ENCODE assay signal across 28 cellular contexts in genomic region chr5:142530904-142531303, GRCh38.
"Had no signal": no experiment of that assay in that cellular context is flagged by ENCODE, and none has a peak within 500 bp of the region (broad histone marks: within the 10 kb centered on the region; RNA-seq: fewer than 3 reads in every experiment).

No MANE protein-coding gene starts in this region.

- H3K36me3 ChIP-seq: Peyer's patch, WERI-Rb-1 had no signal

- H3K27ac ChIP-seq: Peyer's patch, WERI-Rb-1 had no signal

- DNase-seq: activated CD4-positive, alpha-beta memory T cell treated with anti-CD3 and anti-CD28 coated beads, Interleukin-2, amount 10 ng/mL, durations not matched to agents 7 days and 5 days; activated CD4-positive, alpha-beta T cell treated with anti-CD3 and anti-CD28 coated beads for 1 hour; activated CD4-positive, alpha-beta T cell treated with anti-CD3 and anti-CD28 coated beads for 48 hours; activated CD4-positive, CD25-positive, alpha-beta regulatory T cell; activated gamma-delta T cell; activated naive CD4-positive, alpha-beta T cell treated with Interleukin-2 at 50 U/mL for 16 hours; activated naive CD8-positive, alpha-beta T cell treated with anti-CD3 and anti-CD28 coated beads, Interleukin-2, amount 50 U/mL, for 24 hours; activated T-cell treated with anti-CD3 and anti-CD28 coated beads, Interleukin-2, amount 50 U/mL, for 24 hours; anterior cingulate cortex; NCI-H1092 treated with DMSO at 0.1 percent for 48 hours; NCI-H1417; NCI-H146; NCI-H187; NCI-H2029 treated with DMSO at 0.1 percent for 48 hours; NCI-H2107; NCI-H2171; NCI-H510A; NCI-H526; NCI-H774; Peyer's patch; Right ventricle myocardium superior; T1000; WERI-Rb-1 had no signal

- H3K4me1 Mint-ChIP-seq: activated CD4-positive, alpha-beta memory T cell treated with anti-CD3 and anti-CD28 coated beads, Interleukin-2, amount 10 ng/mL, durations not matched to agents 7 days and 5 days; brain had no signal

- H3K27ac Mint-ChIP-seq: activated CD4-positive, alpha-beta memory T cell treated with anti-CD3 and anti-CD28 coated beads, Interleukin-2, amount 10 ng/mL, durations not matched to agents 7 days and 5 days; activated naive CD8-positive, alpha-beta T cell; activated naive CD8-positive, alpha-beta T cell treated with anti-CD3 and anti-CD28 coated beads, Interleukin-2, amount 50 U/mL, for 24 hours; activated T-cell treated with anti-CD3 and anti-CD28 coated beads, Interleukin-2, amount 50 U/mL, for 24 hours; activated T-helper 2 cell treated with anti-CD3 and anti-CD28 coated beads, Interferon-gamma antibody, Interleukin-2, Interleukin-4, amounts not matched to agents 10 μg/mL and 5 μg/mL and 100 μg/mL, durations not matched to agents 14 hours and 24 hours and 36 hours; brain had no signal

- H3K9me3 ChIP-seq: Peyer's patch had no signal

- H3K4me3 ChIP-seq: K562, Peyer's patch had no signal

- H3K9me3 Mint-ChIP-seq: activated CD4-positive, alpha-beta memory T cell treated with anti-CD3 and anti-CD28 coated beads, Interleukin-2, amount 10 ng/mL, durations not matched to agents 7 days and 5 days; central memory CD8-positive, alpha-beta T cell had no signal

- H3K27me3 Mint-ChIP-seq: activated CD4-positive, alpha-beta memory T cell treated with anti-CD3 and anti-CD28 coated beads, Interleukin-2, amount 10 ng/mL, durations not matched to agents 7 days and 5 days; activated naive CD8-positive, alpha-beta T cell; activated naive CD8-positive, alpha-beta T cell treated with anti-CD3 and anti-CD28 coated beads, Interleukin-2, amount 50 U/mL, for 24 hours; activated T-cell treated with anti-CD3 and anti-CD28 coated beads, Interleukin-2, amount 50 U/mL, for 24 hours; brain; central memory CD8-positive, alpha-beta T cell had no signal

- H3K4me1 ChIP-seq: Peyer's patch had no signal

- H3K4me3 Mint-ChIP-seq: activated CD4-positive, alpha-beta memory T cell treated with anti-CD3 and anti-CD28 coated beads, Interleukin-2, amount 10 ng/mL, durations not matched to agents 7 days and 5 days; activated naive CD8-positive, alpha-beta T cell; activated naive CD8-positive, alpha-beta T cell treated with anti-CD3 and anti-CD28 coated beads, Interleukin-2, amount 50 U/mL, for 24 hours; activated T-cell treated with anti-CD3 and anti-CD28 coated beads, Interleukin-2, amount 50 U/mL, for 24 hours; brain; central memory CD8-positive, alpha-beta T cell had no signal

- H3K27me3 ChIP-seq: Peyer's patch had no signal

- ATAC-seq: activated naive CD8-positive, alpha-beta T cell treated with anti-CD3 and anti-CD28 coated beads, Interleukin-2, amount 50 U/mL, for 24 hours; K562 had no signal
